Comparison of ENCODE assay signal across 8 cellular contexts in genomic region chr4:102867278-102868152, GRCh38. TPM values are rescaled to one million over a fixed set of nuclear protein-coding genes. Genes with fewer than 3 reads are reported as not detected.
DNase-seq lines count a peak whose midpoint lies in the region; ATAC-seq and TF ChIP-seq lines count a peak whose summit lies in the region.

No MANE protein-coding gene starts in this region.

- no peak for DNase-seq in left ventricle myocardium inferior
- no peak for DNase-seq in left ventricle myocardium superior
- no peak for DNase-seq in fibroblast of the aortic adventitia (ENCODE audit: low read depth)
- DNase-seq in stimulated activated naive B cell treated with anti-CD40 and anti-IgM and Interleukin-4, amounts not matched to agents 10 μg/mL and 1 μg/mL and 100 μg/mL, for 72 hours = no peak
- DNase-seq in islet precursor cell = no peak
- DNase-seq in cerebellum (ENCODE audit: low spot score) = no peak

- no peaks in the 10 kb centered on the region for H3K9me2 ChIP-seq in SU-DHL-6 (replicated peaks; ENCODE audit: insufficient read depth, low read length)

- H3K36me3 Mint-ChIP-seq in stimulated activated naive B cell treated with anti-CD40 and anti-IgM and Interleukin-4, amounts not matched to agents 10 μg/mL and 1 μg/mL and 100 μg/mL, for 72 hours = peaks cover 13 to 14% of the 10 kb centered on the region in 2 donors

- ATAC-seq in left ventricle myocardium superior (no peak), GM19467 (IDR thresholded peaks at IDR 0.05; ENCODE audit: unreplicated experiment) (no peak)
- ATAC-seq in stimulated activated naive B cell treated with anti-CD40 and anti-IgM and Interleukin-4, amounts not matched to agents 10 μg/mL and 1 μg/mL and 100 μg/mL, for 72 hours (replicated peaks) = no peak

- peaks cover 59% of the 10 kb centered on the region for H3K79me2 ChIP-seq in SU-DHL-6 (ENCODE audit: insufficient read depth, low read length)

- H3K4me1 Mint-ChIP-seq in stimulated activated naive B cell treated with anti-CD40 and anti-IgM and Interleukin-4, amounts not matched to agents 10 μg/mL and 1 μg/mL and 100 μg/mL, for 72 hours = peaks cover 6 to 32% of the 10 kb centered on the region in 2 donors

- H3F3A ChIP-seq in SU-DHL-6 (ENCODE audit: insufficient read depth) = peaks cover 10% of the 10 kb centered on the region

- H3K27me3 Mint-ChIP-seq in stimulated activated naive B cell treated with anti-CD40 and anti-IgM and Interleukin-4, amounts not matched to agents 10 μg/mL and 1 μg/mL and 100 μg/mL, for 72 hours = no peaks in the 10 kb centered on the region

- H3K9ac ChIP-seq in SU-DHL-6 (ENCODE audit: low read length) = peak overlapping the region; percentile 70

- peak overlapping the region; percentile 97 for H3K27ac ChIP-seq in left ventricle myocardium inferior (replicated peaks)
- H3K27ac ChIP-seq in SU-DHL-6 (ENCODE audit: low read depth, low read length) = peak overlapping the region; percentile 99

- H3K4me3 ChIP-seq in left ventricle myocardium inferior = peak overlapping the region; percentile 83
- peak overlapping the region; percentile 71 for H3K4me3 ChIP-seq in SU-DHL-6 (ENCODE audit: insufficient read depth, low read length, poor library complexity, severe bottlenecking)
- H3K4me3 ChIP-seq in fibroblast of the aortic adventitia (ENCODE audit: low read depth, low read length) = peak overlapping the region; percentile 92

- peak overlapping the region; percentile 90 for H3K4me2 ChIP-seq in SU-DHL-6 (ENCODE audit: low read depth, low read length, poor library complexity, severe bottlenecking)

- H3K9me3 Mint-ChIP-seq in stimulated activated naive B cell treated with anti-CD40 and anti-IgM and Interleukin-4, amounts not matched to agents 10 μg/mL and 1 μg/mL and 100 μg/mL, for 72 hours = no peaks in the 10 kb centered on the region

- no peak for TF ChIP-seq CTCF in left ventricle myocardium inferior (IDR thresholded peaks at IDR 0.05; ENCODE audit: borderline replicate concordance)
- no peak for TF ChIP-seq CTCF in SU-DHL-6 (IDR thresholded peaks at IDR 0.05; ENCODE audit: insufficient read depth, low read length, poor library complexity, severe bottlenecking)
- no peak for TF ChIP-seq CTCF in fibroblast of the aortic adventitia (IDR thresholded peaks at IDR 0.05; ENCODE audit: insufficient read depth, low read length)

- H3K27me3 ChIP-seq in left ventricle myocardium inferior (ENCODE audit: low read depth) (no peaks in the 10 kb centered on the region), SU-DHL-6 (ENCODE audit: low read length) (no peaks in the 10 kb centered on the region)

- H2AFZ ChIP-seq in SU-DHL-6 (ENCODE audit: low read depth, low read length, severe bottlenecking) = peak overlapping the region; percentile 48

- H3K9me3 ChIP-seq in left ventricle myocardium inferior (replicated peaks) (no peaks in the 10 kb centered on the region), SU-DHL-6 (ENCODE audit: insufficient read depth, low read length) (no peaks in the 10 kb centered on the region)

- H4K20me1 ChIP-seq in SU-DHL-6 (ENCODE audit: low read depth, low read length) = no peaks in the 10 kb centered on the region

- H3K36me3 ChIP-seq in left ventricle myocardium inferior (no peaks in the 10 kb centered on the region), SU-DHL-6 (ENCODE audit: low read length) (no peaks in the 10 kb centered on the region)

- H3K27ac Mint-ChIP-seq in stimulated activated naive B cell treated with anti-CD40 and anti-IgM and Interleukin-4, amounts not matched to agents 10 μg/mL and 1 μg/mL and 100 μg/mL, for 72 hours = peak overlapping the region; percentile 99

- peaks cover 41% of the 10 kb centered on the region for H3K4me1 ChIP-seq in left ventricle myocardium inferior

- intact Hi-C loops in left ventricle myocardium inferior (cut with micrococcal nuclease) (no loop called here), left ventricle myocardium superior (cut with micrococcal nuclease) (no loop called here)

- peak overlapping the region; percentile 96 to 97 for H3K4me3 Mint-ChIP-seq in stimulated activated naive B cell treated with anti-CD40 and anti-IgM and Interleukin-4, amounts not matched to agents 10 μg/mL and 1 μg/mL and 100 μg/mL, for 72 hours

RNA-seq across cellular contexts. Expression of gene CISD2, which starts 1.3 kb away (rescaled TPM):
- total RNA-seq in left ventricle myocardium inferior (17.1 TPM), left ventricle myocardium superior (20.1 TPM), fibroblast of the aortic adventitia (ENCODE audit: low replicate concordance) (30.3 and 52.9 TPM in 2 replicates), cerebellum (22.4 TPM)

RNA-seq across cellular contexts. Expression of gene UBE2D3, which starts 40.2 kb away (rescaled TPM):
- total RNA-seq in left ventricle myocardium inferior = 251 TPM
- total RNA-seq in left ventricle myocardium superior = 279 TPM
- total RNA-seq in fibroblast of the aortic adventitia (ENCODE audit: low replicate concordance) = 247 and 487 TPM in 2 replicates
- total RNA-seq in cerebellum = 238 TPM
